ENCODE assay signal across 8 cellular contexts in genomic region chr11:125902315-125902926, GRCh38. TPM values are rescaled to one million over a fixed set of nuclear protein-coding genes. Genes with fewer than 3 reads are reported as not detected.
DNase-seq lines count a peak whose midpoint lies in the region; ATAC-seq and TF ChIP-seq lines count a peak whose summit lies in the region.

No MANE protein-coding gene starts in this region.

- H3K27ac ChIP-seq in hepatocyte = peak overlapping the region; percentile 64

- no peaks in the 10 kb centered on the region for H3K9me3 Mint-ChIP-seq in activated CD4-positive, alpha-beta memory T cell treated with anti-CD3 and anti-CD28 coated beads, Interleukin-2, amount 10 ng/mL, durations not matched to agents 7 days and 5 days
- no peaks in the 10 kb centered on the region for H3K9me3 Mint-ChIP-seq in stimulated activated memory B cell treated with anti-CD40 and anti-IgM and Interleukin-4, amounts not matched to agents 10 μg/mL and 1 μg/mL and 100 μg/mL, for 72 hours

- peaks cover 14% of the 10 kb centered on the region for H3K27me3 ChIP-seq in hepatocyte

- DNase-seq in NCI-H748 (lab: John Stamatoyannopoulos, UW; ENCODE audit: unreplicated experiment) (peak; percentile 2), NCI-H748 treated with DMSO at 0.1 percent for 48 hours (lab: John Stamatoyannopoulos, UW) (no peak), hepatocyte (ENCODE audit: low spot score) (no peak), superior temporal gyrus (ENCODE audit: extremely low spot score) (no peak), CD1c-positive myeloid dendritic cell (ENCODE audit: extremely low spot score) (no peak), NCI-H446 (lab: John Stamatoyannopoulos, UW) (no peak)
- no peak for DNase-seq in activated CD4-positive, alpha-beta memory T cell treated with anti-CD3 and anti-CD28 coated beads, Interleukin-2, amount 10 ng/mL, durations not matched to agents 7 days and 5 days

- peaks cover 36% of the 10 kb centered on the region for H3K4me1 Mint-ChIP-seq in activated CD4-positive, alpha-beta memory T cell treated with anti-CD3 and anti-CD28 coated beads, Interleukin-2, amount 10 ng/mL, durations not matched to agents 7 days and 5 days
- H3K4me1 Mint-ChIP-seq in stimulated activated memory B cell treated with anti-CD40 and anti-IgM and Interleukin-4, amounts not matched to agents 10 μg/mL and 1 μg/mL and 100 μg/mL, for 72 hours = peaks cover 17% of the 10 kb centered on the region

- H3K36me3 Mint-ChIP-seq in activated CD4-positive, alpha-beta memory T cell treated with anti-CD3 and anti-CD28 coated beads, Interleukin-2, amount 10 ng/mL, durations not matched to agents 7 days and 5 days (ENCODE audit: low read depth) = peaks cover 34% of the 10 kb centered on the region
- peaks cover 15% of the 10 kb centered on the region for H3K36me3 Mint-ChIP-seq in stimulated activated memory B cell treated with anti-CD40 and anti-IgM and Interleukin-4, amounts not matched to agents 10 μg/mL and 1 μg/mL and 100 μg/mL, for 72 hours

- H4K20me1 ChIP-seq in hepatocyte (ENCODE audit: insufficient read depth, poor library complexity, severe bottlenecking) = no peaks in the 10 kb centered on the region

- peak overlapping the region; percentile 85 for H3K4me2 ChIP-seq in hepatocyte

- peak overlapping the region; percentile 85 for H3K27ac Mint-ChIP-seq in activated CD4-positive, alpha-beta memory T cell treated with anti-CD3 and anti-CD28 coated beads, Interleukin-2, amount 10 ng/mL, durations not matched to agents 7 days and 5 days
- H3K27ac Mint-ChIP-seq in stimulated activated memory B cell treated with anti-CD40 and anti-IgM and Interleukin-4, amounts not matched to agents 10 μg/mL and 1 μg/mL and 100 μg/mL, for 72 hours = peak overlapping the region; percentile 89

- H3K4me3 Mint-ChIP-seq in activated CD4-positive, alpha-beta memory T cell treated with anti-CD3 and anti-CD28 coated beads, Interleukin-2, amount 10 ng/mL, durations not matched to agents 7 days and 5 days = peak overlapping the region; percentile 96
- peak overlapping the region; percentile 97 for H3K4me3 Mint-ChIP-seq in stimulated activated memory B cell treated with anti-CD40 and anti-IgM and Interleukin-4, amounts not matched to agents 10 μg/mL and 1 μg/mL and 100 μg/mL, for 72 hours

- peak; percentile 28 for ATAC-seq in stimulated activated memory B cell treated with anti-CD40 and anti-IgM and Interleukin-4, amounts not matched to agents 10 μg/mL and 1 μg/mL and 100 μg/mL, for 72 hours

- TF ChIP-seq CTCF in hepatocyte (IDR thresholded peaks at IDR 0.05; ENCODE audit: poor library complexity) = no peak

- CTCF ChIA-PET in activated CD4-positive, alpha-beta memory T cell treated with anti-CD3 and anti-CD28 coated beads, Interleukin-2, amount 10 ng/mL, durations not matched to agents 7 days and 5 days (lab: Charles Lee) = interaction anchor here (1.3 to 2.8 kb wide), 2 partner anchors 15 to 578 kb away, joined by 4 to 20 read pairs; partner anchors contain the start of gene HYLS1

- POLR2A ChIA-PET in activated CD4-positive, alpha-beta memory T cell treated with anti-CD3 and anti-CD28 coated beads, Interleukin-2, amount 10 ng/mL, durations not matched to agents 7 days and 5 days (lab: Charles Lee) = interaction anchor here (0.9 to 2.9 kb wide), 6 partner anchors 12 to 333 kb away, joined by 3 to 68 read pairs (median 4); partner anchors contain the start of genes EI24 and HYLS1

- H3K79me2 ChIP-seq in hepatocyte = peaks cover 34% of the 10 kb centered on the region

- H3K36me3 ChIP-seq in hepatocyte (replicated peaks; ENCODE audit: insufficient read depth, low read depth) = no peaks in the 10 kb centered on the region

- H3K9me2 ChIP-seq in hepatocyte (replicated peaks; ENCODE audit: insufficient read depth) = no peaks in the 10 kb centered on the region

- peaks cover 14% of the 10 kb centered on the region for H3K4me1 ChIP-seq in hepatocyte (ENCODE audit: insufficient read depth)

- 56% methylated on average over 12 of the region's 19 CpGs for WGBS in hepatocyte (ENCODE audit: low lambda C conversion rate, missing lambda C conversion rate)

- H3K9me3 ChIP-seq in hepatocyte (ENCODE audit: low read depth) = no peaks in the 10 kb centered on the region

- peak overlapping the region; percentile 49 for H3K4me3 ChIP-seq in hepatocyte

- peak overlapping the region; percentile 73 for H2AFZ ChIP-seq in hepatocyte

- H3K27me3 Mint-ChIP-seq in activated CD4-positive, alpha-beta memory T cell treated with anti-CD3 and anti-CD28 coated beads, Interleukin-2, amount 10 ng/mL, durations not matched to agents 7 days and 5 days = peaks cover 26% of the 10 kb centered on the region
- H3K27me3 Mint-ChIP-seq in stimulated activated memory B cell treated with anti-CD40 and anti-IgM and Interleukin-4, amounts not matched to agents 10 μg/mL and 1 μg/mL and 100 μg/mL, for 72 hours = peaks cover 30% of the 10 kb centered on the region

RNA-seq across cellular contexts. Expression of gene PUS3, which starts 0.6 kb away (rescaled TPM):
- 10 to 100 TPM in 1 of 2 experiments, 1 to 10 TPM in 1; 7.8 to 11.5 TPM for total RNA-seq in activated CD4-positive, alpha-beta memory T cell treated with anti-CD3 and anti-CD28 coated beads, Interleukin-2, amount 10 ng/mL, durations not matched to agents 7 days and 5 days
- 14.1 and 17.5 TPM in 2 replicates for total RNA-seq in hepatocyte
- polyA plus RNA-seq in hepatocyte = 7.3 and 11.3 TPM in 2 replicates

RNA-seq across cellular contexts. Expression of gene DDX25, which starts 1.9 kb away (rescaled TPM):
- total RNA-seq in activated CD4-positive, alpha-beta memory T cell treated with anti-CD3 and anti-CD28 coated beads, Interleukin-2, amount 10 ng/mL, durations not matched to agents 7 days and 5 days = not detected
- total RNA-seq in hepatocyte = 0.48 and 0.80 TPM in 2 replicates
- 0.87 TPM in 1 of 2 replicates, not detected in the other for polyA plus RNA-seq in hepatocyte

RNA-seq across cellular contexts. Expression of gene HYLS1, which starts 15.0 kb away (rescaled TPM):
- total RNA-seq in activated CD4-positive, alpha-beta memory T cell treated with anti-CD3 and anti-CD28 coated beads, Interleukin-2, amount 10 ng/mL, durations not matched to agents 7 days and 5 days = 10 to 100 TPM; 14.0 to 15.5 TPM
- 4.1 and 5.7 TPM in 2 replicates for total RNA-seq in hepatocyte
- polyA plus RNA-seq in hepatocyte = 4.3 and 5.4 TPM in 2 replicates

RNA-seq across cellular contexts. Expression of gene VSIG10L2, which starts 43.4 kb away (rescaled TPM):
- total RNA-seq in activated CD4-positive, alpha-beta memory T cell treated with anti-CD3 and anti-CD28 coated beads, Interleukin-2, amount 10 ng/mL, durations not matched to agents 7 days and 5 days = not detected
- total RNA-seq in hepatocyte = not detected in 2 replicates
- polyA plus RNA-seq in hepatocyte = 0.04 TPM in 1 of 2 replicates, not detected in the other
